Comparison of ENCODE assay signal across 9 cellular contexts in the genomic region with DNA sequence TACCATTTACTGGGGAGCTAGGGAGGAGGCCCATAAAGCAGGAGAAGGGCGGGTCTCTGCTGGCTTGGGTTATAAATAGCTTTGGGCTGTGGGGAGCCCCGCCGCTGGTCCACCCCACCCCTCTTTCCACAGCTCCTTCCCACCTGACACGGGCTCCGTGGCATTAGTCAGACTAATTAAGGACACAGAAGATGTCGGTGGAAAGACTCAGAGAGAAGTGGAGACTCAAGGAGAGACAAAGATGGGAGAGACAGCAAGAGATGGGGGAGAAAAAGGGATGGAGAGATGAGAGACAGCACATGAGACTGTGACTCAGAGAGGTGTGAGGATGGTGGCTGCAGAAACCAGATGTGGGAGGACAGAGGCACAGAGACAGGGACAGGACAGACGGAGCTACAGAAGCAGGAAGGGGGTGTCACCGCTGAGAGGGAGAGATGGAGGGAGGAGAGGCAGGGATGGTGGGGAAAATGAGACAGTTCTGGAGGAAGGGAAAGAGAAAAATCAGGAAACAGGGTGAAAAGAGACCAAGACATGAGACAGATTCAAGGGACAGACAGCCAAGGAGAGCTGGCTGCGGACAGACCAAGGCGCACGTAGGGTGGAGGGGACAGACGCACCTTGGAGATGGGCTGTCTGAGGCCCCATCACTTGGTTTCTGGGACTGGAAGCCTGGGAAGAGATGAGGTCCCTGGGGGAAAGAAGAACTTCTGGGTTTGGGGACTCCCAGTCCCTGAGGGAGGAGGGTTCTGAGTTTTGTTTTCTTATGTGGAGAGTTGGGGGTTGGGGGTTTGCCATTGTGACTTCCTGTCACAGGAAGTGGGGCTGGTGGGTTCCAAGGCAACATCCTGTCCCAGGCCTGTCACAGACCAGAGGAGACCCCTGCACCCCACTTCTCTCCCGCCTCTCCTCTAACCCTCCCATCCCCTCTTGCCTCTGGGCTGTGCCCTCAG. TPM values are rescaled to one million over a fixed set of nuclear protein-coding genes. Genes with fewer than 3 reads are reported as not detected.
DNase-seq lines count a peak whose midpoint lies in the region; ATAC-seq and TF ChIP-seq lines count a peak whose summit lies in the region.
"Had no signal": no experiment of that assay in that cellular context is flagged by ENCODE, and none has a peak within 500 bp of the region (broad histone marks: within the 10 kb centered on the region; RNA-seq: fewer than 3 reads in every experiment).

No MANE protein-coding gene starts in this region.

- TF ChIP-seq EP300 in gastroesophageal sphincter (IDR thresholded peaks at IDR 0.05) = no peak

- H3K27ac ChIP-seq in gastroesophageal sphincter = no peak overlapping the region

- H3K4me1 ChIP-seq in gastroesophageal sphincter = peaks cover 0 to 59% (median 10%) of the 10 kb centered on the region in 3 donors

- DNase-seq in T-helper 1 cell (peak; percentile 31 to 83 (median 60)), HCEC 1CT (no peak), mesenteric fat pad (ENCODE audit: low spot score) (no peak)
- DNase-seq in central memory CD4-positive, alpha-beta T cell = peak; percentile 84
- DNase-seq in stimulated activated CD4-positive, alpha-beta T cell treated with anti-CD3 and anti-CD28 coated beads, Interleukin-2, amount 100 ng/mL, for 24 hours = peak; percentile 57 to 69
- DNase-seq: SW 1271 had no signal

- no peaks in the 10 kb centered on the region for H3K9me3 ChIP-seq in gastroesophageal sphincter

- TF ChIP-seq CTCF in GM12875 (IDR thresholded peaks at IDR 0.05; ENCODE audit: borderline replicate concordance, insufficient read depth, low read depth, low read length) (no peak), gastroesophageal sphincter (IDR thresholded peaks at IDR 0.05) (no peak)

- ATAC-seq in GM19452 (IDR thresholded peaks at IDR 0.05; ENCODE audit: unreplicated experiment) (no peak), gastroesophageal sphincter (no peak)

- 60 to 71% methylated on average over 6 to 7 of the region's 13 CpGs for WGBS in gastroesophageal sphincter (ENCODE audit: low coverage in 1 of 2), 2 donors

- H3K27me3 ChIP-seq in gastroesophageal sphincter = no peaks in the 10 kb centered on the region

- H3K4me3 ChIP-seq in GM12875 (ENCODE audit: low read depth, low read length) = peak overlapping the region; percentile 38
- peak overlapping the region in 1 of 2 donors; percentile 8 for H3K4me3 ChIP-seq in gastroesophageal sphincter

- H3K36me3 ChIP-seq in gastroesophageal sphincter = peaks cover 0 to 43% of the 10 kb centered on the region in 2 donors

- TF ChIP-seq POLR2A in gastroesophageal sphincter (IDR thresholded peaks at IDR 0.05) = no peak

RNA-seq across cellular contexts. Expression of a gene that starts 4.1 kb away (rescaled TPM):
- total RNA-seq in mesenteric fat pad = 123 TPM
- 10 to 100 TPM; 40.4 to 58.3 (median 51.4) TPM for total RNA-seq in gastroesophageal sphincter

RNA-seq across cellular contexts. Expression of a gene that starts 10.0 kb away (rescaled TPM):
- total RNA-seq in mesenteric fat pad (0.61 TPM), gastroesophageal sphincter (under 1 TPM in 2 of 4 donors, not detected in 2; 0.40 to 0.99 TPM)

RNA-seq across cellular contexts. Expression of a gene that starts 27.0 kb away (rescaled TPM):
- total RNA-seq in mesenteric fat pad (1,067 TPM), gastroesophageal sphincter (1,000 to 10,000 TPM in 2 of 4 donors, 100 to 1,000 TPM in 2; 673 to 1,241 (median 970) TPM)

RNA-seq across cellular contexts. Expression of a gene that starts 41.2 kb away (rescaled TPM):
- total RNA-seq in mesenteric fat pad (0.19 TPM), gastroesophageal sphincter (not detected)

RNA-seq across cellular contexts. Expression of a gene that starts 42.2 kb away (rescaled TPM):
- total RNA-seq in mesenteric fat pad (not detected), gastroesophageal sphincter (not detected)

Comparison
In these comparisons a context has a peak if more than half of its experiments do, and no peak if none do; other contexts are left out.
1. DNase-seq: peak in T-helper 1 cell (5 of 5), central memory CD4-positive, alpha-beta T cell (single experiment) and stimulated activated CD4-positive, alpha-beta T cell treated with anti-CD3 and anti-CD28 coated beads, Interleukin-2, amount 100 ng/mL, for 24 hours (2 of 2); none in HCEC 1CT (single experiment) and mesenteric fat pad (single experiment).